1 cellular context compared by ENCODE assay signal in the genomic region with DNA sequence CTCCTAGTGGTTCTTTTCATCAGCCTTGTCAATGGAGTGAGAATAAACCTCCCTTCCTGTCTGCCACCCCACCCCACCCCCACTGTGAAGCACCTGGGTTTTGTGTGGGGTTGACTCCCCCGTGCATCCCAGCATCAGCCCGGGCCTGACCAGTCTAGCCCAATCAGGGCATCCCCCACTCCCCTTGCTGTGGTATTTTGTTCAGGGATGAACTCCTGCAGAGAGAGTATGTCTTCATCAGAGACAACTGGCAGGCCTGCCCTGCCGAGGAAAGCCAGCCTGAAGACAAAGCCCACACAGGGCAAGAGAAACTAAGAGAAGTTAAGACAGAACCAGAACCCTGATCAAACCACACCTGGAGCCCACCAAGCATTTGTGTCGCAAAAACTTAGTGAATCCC.
TF ChIP-seq lines count a peak whose summit lies in the region.

No MANE protein-coding gene starts in this region.

TF ChIP-seq in GM23338, 12 proteins besides CTCF, POLR2A, EP300 and RAD21 (continued from another document):
- no peak for TF ChIP-seq ZNF462 (CRISPR knock-in tag; IDR thresholded peaks at IDR 0.05)
- TF ChIP-seq, protein P1, sequence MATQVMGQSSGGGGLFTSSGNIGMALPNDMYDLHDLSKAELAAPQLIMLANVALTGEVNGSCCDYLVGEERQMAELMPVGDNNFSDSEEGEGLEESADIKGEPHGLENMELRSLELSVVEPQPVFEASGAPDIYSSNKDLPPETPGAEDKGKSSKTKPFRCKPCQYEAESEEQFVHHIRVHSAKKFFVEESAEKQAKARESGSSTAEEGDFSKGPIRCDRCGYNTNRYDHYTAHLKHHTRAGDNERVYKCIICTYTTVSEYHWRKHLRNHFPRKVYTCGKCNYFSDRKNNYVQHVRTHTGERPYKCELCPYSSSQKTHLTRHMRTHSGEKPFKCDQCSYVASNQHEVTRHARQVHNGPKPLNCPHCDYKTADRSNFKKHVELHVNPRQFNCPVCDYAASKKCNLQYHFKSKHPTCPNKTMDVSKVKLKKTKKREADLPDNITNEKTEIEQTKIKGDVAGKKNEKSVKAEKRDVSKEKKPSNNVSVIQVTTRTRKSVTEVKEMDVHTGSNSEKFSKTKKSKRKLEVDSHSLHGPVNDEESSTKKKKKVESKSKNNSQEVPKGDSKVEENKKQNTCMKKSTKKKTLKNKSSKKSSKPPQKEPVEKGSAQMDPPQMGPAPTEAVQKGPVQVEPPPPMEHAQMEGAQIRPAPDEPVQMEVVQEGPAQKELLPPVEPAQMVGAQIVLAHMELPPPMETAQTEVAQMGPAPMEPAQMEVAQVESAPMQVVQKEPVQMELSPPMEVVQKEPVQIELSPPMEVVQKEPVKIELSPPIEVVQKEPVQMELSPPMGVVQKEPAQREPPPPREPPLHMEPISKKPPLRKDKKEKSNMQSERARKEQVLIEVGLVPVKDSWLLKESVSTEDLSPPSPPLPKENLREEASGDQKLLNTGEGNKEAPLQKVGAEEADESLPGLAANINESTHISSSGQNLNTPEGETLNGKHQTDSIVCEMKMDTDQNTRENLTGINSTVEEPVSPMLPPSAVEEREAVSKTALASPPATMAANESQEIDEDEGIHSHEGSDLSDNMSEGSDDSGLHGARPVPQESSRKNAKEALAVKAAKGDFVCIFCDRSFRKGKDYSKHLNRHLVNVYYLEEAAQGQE (IDR thresholded peaks at IDR 0.05; ENCODE audit: unreplicated experiment) = no peak
